In genomic region chr9:93829271-93830223, GRCh38 we compare ENCODE assay signal across 18 cellular contexts.
DNase-seq lines count a peak whose midpoint lies in the region; ATAC-seq and TF ChIP-seq lines count a peak whose summit lies in the region.
"Had no signal": no experiment of that assay in that cellular context is flagged by ENCODE, and none has a peak within 500 bp of the region (broad histone marks: within the 10 kb centered on the region; RNA-seq: fewer than 3 reads in every experiment).

No MANE protein-coding gene starts in this region.

- no peak overlapping the region for H3K4me2 ChIP-seq in mesendoderm (ENCODE audit: low read length)
- H3K4me2 ChIP-seq: A549, GM23338 had no signal

- DNase-seq in activated T-cell treated with anti-CD3 and anti-CD28 coated beads, Interleukin-2, amount 50 U/mL, for 1 hour = peak; percentile 4
- DNase-seq in activated T-cell treated with anti-CD3 and anti-CD28 coated beads, Interleukin-2, amount 50 U/mL, for 48 hours = no peak
- DNase-seq in coronary artery (ENCODE audit: low spot score) = peak; percentile 62
- DNase-seq in mesendoderm = no peak
- DNase-seq: CD4-positive, CD25-positive, alpha-beta regulatory T cell; HFFc6; Karpas-422; NCI-H1105 treated with DMSO at 0.1 percent for 48 hours; NCI-H1930; NCI-H2171 treated with DMSO at 0.1 percent for 48 hours; NCI-H82; SHP77 treated with DMSO at 0.1 percent for 48 hours had no signal

- H3K56ac ChIP-seq in mesendoderm (ENCODE audit: low read length) = peak overlapping the region; percentile 7

- H3K4ac ChIP-seq in mesendoderm (ENCODE audit: low read depth, low read length) = no peak overlapping the region

- no peaks in the 10 kb centered on the region for H3K27me3 ChIP-seq in mesendoderm (ENCODE audit: insufficient read depth, low read length, poor library complexity)
- H3K27me3 ChIP-seq: Peyer's patch had no signal

- ATAC-seq in GM18517 (IDR thresholded peaks at IDR 0.05; ENCODE audit: unreplicated experiment) = no peak
- no peak for ATAC-seq in GM18858 (IDR thresholded peaks at IDR 0.05; ENCODE audit: unreplicated experiment)
- ATAC-seq in HG03442 (IDR thresholded peaks at IDR 0.05; ENCODE audit: unreplicated experiment) = no peak
- ATAC-seq: A549, GM23338 had no signal

- no peaks in the 10 kb centered on the region for H3K79me2 ChIP-seq in mesendoderm (ENCODE audit: control insufficient read depth, insufficient read depth, low read length)

- TF ChIP-seq CTCF in coronary artery (IDR thresholded peaks at IDR 0.05) = no peak

- H3K27ac ChIP-seq in coronary artery = no peak overlapping the region
- no peak overlapping the region for H3K27ac ChIP-seq in mesendoderm (ENCODE audit: low read depth, low read length)
- H3K27ac ChIP-seq: A549, Peyer's patch had no signal

- no peak overlapping the region for H3K18ac ChIP-seq in mesendoderm (ENCODE audit: low read length)

- H2BK15ac ChIP-seq in mesendoderm (replicated peaks; ENCODE audit: low read depth) = no peak overlapping the region

- H3K4me3 ChIP-seq in coronary artery = no peak overlapping the region
- no peak overlapping the region for H3K4me3 ChIP-seq in mesendoderm (ENCODE audit: low read length)
- H3K4me3 ChIP-seq: A549, GM23338, Peyer's patch had no signal

- H3K36me3 ChIP-seq in mesendoderm (ENCODE audit: control insufficient read depth, insufficient read depth, low read length) = no peaks in the 10 kb centered on the region
- H3K36me3 ChIP-seq: Peyer's patch had no signal

- H3K23ac ChIP-seq in mesendoderm (ENCODE audit: low read length) = no peak overlapping the region

- H2BK120ac ChIP-seq in mesendoderm (ENCODE audit: low read depth, low read length) = no peak overlapping the region

- H3K9ac ChIP-seq in mesendoderm (ENCODE audit: low read length) = no peak overlapping the region

- no peak overlapping the region for H2BK5ac ChIP-seq in mesendoderm (ENCODE audit: low read length)

- no CpG with 5 or more reads among the region's 21 CpGs for WGBS in mesendoderm (ENCODE audit: extremely low coverage, insufficient coverage, low lambda C conversion rate)

- H4K8ac ChIP-seq in mesendoderm (ENCODE audit: low read depth, low read length) = no peak overlapping the region

- no peaks in the 10 kb centered on the region for H3K79me1 ChIP-seq in mesendoderm (ENCODE audit: low read length)

- H2AK5ac ChIP-seq in mesendoderm (ENCODE audit: low read length) = no peak overlapping the region

- H4K5ac ChIP-seq in mesendoderm (ENCODE audit: low read length) = no peak overlapping the region

- no peaks in the 10 kb centered on the region for H3K4me1 ChIP-seq in mesendoderm (ENCODE audit: control insufficient read depth, low read depth, low read length)

Comparison
In these comparisons a context has a peak if more than half of its experiments do, and no peak if none do; other contexts are left out.
1. DNase-seq: peak in activated T-cell treated with anti-CD3 and anti-CD28 coated beads, Interleukin-2, amount 50 U/mL, for 1 hour (single experiment) and coronary artery (single experiment); none in activated T-cell treated with anti-CD3 and anti-CD28 coated beads, Interleukin-2, amount 50 U/mL, for 48 hours (0 of 2) and mesendoderm (single experiment).